ENCODE assay signal across 23 cellular contexts in the genomic region with DNA sequence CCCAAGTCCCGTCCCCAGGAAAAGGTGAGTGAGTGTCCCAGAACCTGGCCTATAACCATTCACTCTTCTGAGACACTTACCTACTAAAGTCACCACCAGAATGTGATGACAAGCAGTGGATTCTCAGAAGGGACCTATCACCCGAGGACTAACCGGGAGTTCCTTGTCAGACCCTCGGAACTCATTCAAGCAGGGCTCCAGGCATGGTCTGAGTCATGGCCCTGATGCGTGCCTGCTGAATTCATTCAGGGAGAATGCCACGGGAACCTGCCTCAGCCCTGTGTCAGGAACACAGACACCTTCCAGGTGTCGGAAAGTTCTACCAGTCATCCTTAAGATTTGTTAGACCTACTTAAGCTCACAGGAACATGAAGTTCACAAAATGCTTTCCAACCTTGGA. TPM values are rescaled to one million over a fixed set of nuclear protein-coding genes. Genes with fewer than 3 reads are reported as not detected.
DNase-seq lines count a peak whose midpoint lies in the region; TF ChIP-seq lines count a peak whose summit lies in the region.
"Had no signal": no experiment of that assay in that cellular context is flagged by ENCODE, and none has a peak within 500 bp of the region (broad histone marks: within the 10 kb centered on the region; RNA-seq: fewer than 3 reads in every experiment).

No MANE protein-coding gene starts in this region.

- H4K91ac ChIP-seq in mesenchymal stem cell (ENCODE audit: low read length): no peak overlapping the region

- H3K9ac ChIP-seq in mesenchymal stem cell (ENCODE audit: low read length): no peak overlapping the region

- H2AK5ac ChIP-seq in mesenchymal stem cell (ENCODE audit: low read length, severe bottlenecking): peak overlapping the region; percentile 78

- H3K4me3 ChIP-seq in mesenchymal stem cell (ENCODE audit: insufficient read depth in 1 of 2, low read depth in 1 of 2, low read length in 2 of 2) (no peak overlapping the region), dorsolateral prefrontal cortex (no peak overlapping the region)
- H3K4me3 ChIP-seq: left lung, prostate gland, suprapubic skin, uterus had no signal

- no peak for TF ChIP-seq CTCF in dorsolateral prefrontal cortex (IDR thresholded peaks at IDR 0.05 in 54 of 56, conservative IDR thresholded peaks at IDR 0.05 in 2 of 56; ENCODE audit: low read depth in 1 of 56, partially characterized antibody in 56 of 56)

- no peak overlapping the region for H3K4me2 ChIP-seq in mesenchymal stem cell (ENCODE audit: low read length, poor library complexity, severe bottlenecking)

- H2BK120ac ChIP-seq in mesenchymal stem cell (ENCODE audit: low read depth, low read length): no peak overlapping the region

- H2BK12ac ChIP-seq in mesenchymal stem cell (ENCODE audit: low read length in 2 of 2): no peak overlapping the region

- H3K4me1 ChIP-seq in mesenchymal stem cell (ENCODE audit: control insufficient read depth, insufficient read depth, low read depth, low read length): peaks cover 16% of the 10 kb centered on the region
- H3K4me1 ChIP-seq: left lung, prostate gland, suprapubic skin had no signal

- H3K23ac ChIP-seq in mesenchymal stem cell (ENCODE audit: low read length in 2 of 2): no peak overlapping the region

- H4K8ac ChIP-seq in mesenchymal stem cell (ENCODE audit: low read length): no peak overlapping the region

- WGBS in mesenchymal stem cell: 85% methylated on average over 7 of the region's 7 CpGs

- H2BK15ac ChIP-seq in mesenchymal stem cell (ENCODE audit: low read depth, poor library complexity, severe bottlenecking): no peak overlapping the region

- H3K18ac ChIP-seq in mesenchymal stem cell (ENCODE audit: low read depth in 1 of 2, low read length in 2 of 2): no peak overlapping the region

- H3K36me3 ChIP-seq in mesenchymal stem cell (ENCODE audit: control insufficient read depth in 1 of 2, insufficient read depth in 2 of 2, low read depth in 1 of 2, low read length in 2 of 2): peaks cover 0 to 3% of the 10 kb centered on the region in 2 experiments
- H3K36me3 ChIP-seq: left lung, prostate gland, suprapubic skin, uterus had no signal

- H3K4ac ChIP-seq in mesenchymal stem cell (ENCODE audit: low read depth in 1 of 2, low read length in 2 of 2): no peak overlapping the region

- H3K27ac ChIP-seq in epithelial cell of prostate: no peak overlapping the region
- no peak overlapping the region for H3K27ac ChIP-seq in mesenchymal stem cell (ENCODE audit: low read length, poor library complexity, severe bottlenecking)
- H3K27ac ChIP-seq in dorsolateral prefrontal cortex: no peak overlapping the region
- H3K27ac ChIP-seq: left lung, prostate gland, suprapubic skin, uterus had no signal

- no peak overlapping the region for H3K14ac ChIP-seq in mesenchymal stem cell (ENCODE audit: low read length in 2 of 2)

- DNase-seq in EL: peak; percentile 79
- peak; percentile 45 for DNase-seq in LoVo (ENCODE audit: low spot score)
- peak; percentile 10 for DNase-seq in epithelial cell of prostate (ENCODE audit: low read depth, low spot score)
- peak; percentile 26 for DNase-seq in mesenchymal stem cell
- no peak for DNase-seq in NCI-H146 (lab: John Stamatoyannopoulos, UW)
- DNase-seq in mesenteric fat pad (ENCODE audit: low spot score): no peak
- no peak for DNase-seq in dorsolateral prefrontal cortex
- no peak for DNase-seq in inferior parietal cortex (ENCODE audit: extremely low spot score)
- DNase-seq: activated naive CD4-positive, alpha-beta T cell treated with anti-CD3 and anti-CD28 coated beads, Interleukin-2, amount 10 ng/mL, durations not matched to agents 7 days and 5 days; activated T-cell treated with anti-CD3 and anti-CD28 coated beads, Interleukin-2, amount 50 U/mL, for 48 hours; aorta; effector memory CD8-positive, alpha-beta T cell; left lung; MM.1S; NCI-H1436 treated with DMSO at 0.1 percent for 48 hours; NCI-H526 treated with DMSO at 0.1 percent for 48 hours; SHP77; small intestine; SW 1271; uterus had no signal

- H2AFZ ChIP-seq in mesenchymal stem cell (ENCODE audit: low read depth, low read length): no peak overlapping the region

- intact Hi-C loops in dorsolateral prefrontal cortex (cut with DNase I): no loop called here

- no peak overlapping the region for H2BK5ac ChIP-seq in mesenchymal stem cell (ENCODE audit: low read depth, low read length, poor library complexity, severe bottlenecking)

- H3K27me3 ChIP-seq in mesenchymal stem cell (ENCODE audit: control insufficient read depth in 1 of 2, insufficient read depth in 1 of 2, low read length in 2 of 2) (no peaks in the 10 kb centered on the region), dorsolateral prefrontal cortex (peaks cover 0 to 5% (median 0%) of the 10 kb centered on the region in 45 donors)
- H3K27me3 ChIP-seq: uterus had no signal

- H3K9me3 ChIP-seq in mesenchymal stem cell (ENCODE audit: control insufficient read depth, low read length): peaks cover 6% of the 10 kb centered on the region
- H3K9me3 ChIP-seq: prostate gland, suprapubic skin, uterus had no signal

- H3K79me1 ChIP-seq in mesenchymal stem cell (replicated peaks; ENCODE audit: low read length, poor library complexity, severe bottlenecking): peaks cover 3% of the 10 kb centered on the region

RNA-seq across cellular contexts. Expression of a gene that starts 29.8 kb away (rescaled TPM):
- polyA plus RNA-seq in mesenchymal stem cell (2013, experiment 1 of 2): 7.2 TPM
- 7.0 TPM for polyA plus RNA-seq in mesenchymal stem cell (2013, experiment 2 of 2)
- total RNA-seq in mesenteric fat pad: not detected
- 1 to 10 TPM in 1 of 120 experiments, under 1 TPM in 53, not detected in 66; 0.03 to 1.1 (median 0.16) TPM for total RNA-seq in dorsolateral prefrontal cortex
- polyA plus RNA-seq: IgD-negative memory B cell had no signal

Comparison
In these comparisons a context has a peak if more than half of its experiments do, and no peak if none do; other contexts are left out.
1. DNase-seq: peak in EL (single experiment), LoVo (single experiment), epithelial cell of prostate (single experiment) and mesenchymal stem cell (single experiment); none in NCI-H146 (single experiment), mesenteric fat pad (single experiment), dorsolateral prefrontal cortex (0 of 10) and inferior parietal cortex (single experiment).